Comparison of ENCODE assay signal across 23 cellular contexts in the genomic region with DNA sequence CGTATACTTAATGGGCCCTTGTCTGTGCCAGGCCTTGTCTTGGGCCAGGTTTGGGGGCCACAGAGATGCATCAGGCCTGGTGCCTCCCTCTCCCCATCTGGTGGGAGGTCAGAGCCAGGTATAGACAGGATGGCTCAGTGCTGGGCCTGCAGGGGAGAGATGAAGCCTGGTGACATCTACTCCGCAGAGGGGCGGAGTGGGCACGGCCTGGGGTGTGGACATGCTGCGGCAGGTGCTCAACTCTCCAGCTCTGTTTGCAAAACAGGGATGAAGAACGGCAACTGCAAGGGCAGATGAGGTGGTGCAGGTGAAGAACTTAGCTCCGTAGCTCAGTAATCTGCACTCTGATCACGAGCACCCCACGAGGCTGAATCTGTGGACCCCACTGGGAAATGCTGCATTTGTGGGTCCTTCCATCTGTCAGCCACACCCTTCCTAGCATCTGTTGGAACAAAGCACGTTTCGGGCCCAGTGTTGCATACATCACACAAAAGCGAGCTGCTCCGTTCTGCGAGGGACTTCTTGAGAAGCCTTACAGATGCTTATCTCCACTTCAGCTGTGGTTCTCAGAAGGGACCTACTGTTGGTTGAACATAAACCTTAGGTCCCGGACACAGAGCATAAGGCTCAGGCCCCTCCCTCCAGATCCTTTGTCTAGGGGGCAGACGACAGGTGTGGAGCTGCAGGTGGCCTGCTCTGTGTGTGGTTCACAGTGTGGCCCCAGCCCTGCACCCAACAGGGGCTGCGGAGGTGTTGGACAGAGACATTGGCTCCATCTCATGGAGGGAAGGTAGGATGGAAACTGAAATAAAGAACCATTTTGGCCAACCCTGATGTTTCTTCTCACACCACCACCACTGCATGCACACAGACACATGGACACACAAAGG.
DNase-seq lines count a peak whose midpoint lies in the region; ATAC-seq and TF ChIP-seq lines count a peak whose summit lies in the region.
"Had no signal": no experiment of that assay in that cellular context is flagged by ENCODE, and none has a peak within 500 bp of the region (broad histone marks: within the 10 kb centered on the region; RNA-seq: fewer than 3 reads in every experiment).

No MANE protein-coding gene starts in this region.

- H3K9me2 ChIP-seq in GM23338 (ENCODE audit: insufficient read depth), result no peaks in the 10 kb centered on the region

- TF ChIP-seq CTCF in GM23338 (conservative IDR thresholded peaks at IDR 0.05; ENCODE audit: low read depth in 2 of 2) (no peak), mucosa of descending colon (IDR thresholded peaks at IDR 0.05) (no peak), right atrium auricular region (IDR thresholded peaks at IDR 0.05) (no peak)

- H3K27me3 ChIP-seq in GM23338 (ENCODE audit: insufficient read depth) (no peaks in the 10 kb centered on the region), right atrium auricular region (no peaks in the 10 kb centered on the region)
- H3K27me3 ChIP-seq: BE2C, ovary had no signal

- H3K4me2 ChIP-seq in GM23338, result no peak overlapping the region
- H3K4me2 ChIP-seq: A549 had no signal

- H3K27me3 Mint-ChIP-seq in GM23338 (ENCODE audit: insufficient read depth, low read depth, poor library complexity), result peaks cover 1% of the 10 kb centered on the region
- no peaks in the 10 kb centered on the region for H3K27me3 Mint-ChIP-seq in T-helper 2 cell treated with Interferon-gamma antibody and Interleukin-4, amounts not matched to agents 5 μg/mL and 100 μg/mL, for 36 hours (ENCODE audit: low read depth)

- H3K9me3 ChIP-seq in mucosa of descending colon, result no peaks in the 10 kb centered on the region
- H3K9me3 ChIP-seq in right atrium auricular region, result no peaks in the 10 kb centered on the region
- H3K9me3 ChIP-seq: BE2C, ovary had no signal

- H3K36me3 Mint-ChIP-seq in GM23338 (ENCODE audit: low read depth), result no peaks in the 10 kb centered on the region; the same call in 1 of the 3 replicates
- peaks cover 31% of the 10 kb centered on the region for H3K36me3 Mint-ChIP-seq in T-helper 2 cell treated with Interferon-gamma antibody and Interleukin-4, amounts not matched to agents 5 μg/mL and 100 μg/mL, for 36 hours (ENCODE audit: low read depth)

- no peaks in the 10 kb centered on the region for H3K79me2 ChIP-seq in GM23338 (replicated peaks; ENCODE audit: insufficient read depth)

- ATAC-seq in GM23338 (no peak), mucosa of descending colon (peak; percentile 61)
- ATAC-seq: A549; left cardiac atrium; naive thymus-derived CD8-positive, alpha-beta T cell; sciatic nerve had no signal

- H3K4me1 ChIP-seq in GM23338 (ENCODE audit: insufficient read depth) (no peaks in the 10 kb centered on the region), mucosa of descending colon (ENCODE audit: low read depth) (peaks cover 21% of the 10 kb centered on the region), right atrium auricular region (peaks cover 0 to 9% of the 10 kb centered on the region in 2 donors)

- no peaks in the 10 kb centered on the region for H4K20me1 ChIP-seq in GM23338 (replicated peaks; ENCODE audit: insufficient read depth)

- 0 out of 2 replicates have a peak overlapping the region, but pooled peaks have one; percentile 18 for H2AFZ ChIP-seq in GM23338
- H2AFZ ChIP-seq: GM23248 had no signal

- H3F3A ChIP-seq in GM23338 (replicated peaks; ENCODE audit: low read depth), result no peaks in the 10 kb centered on the region

- H3K27ac ChIP-seq in GM23338 (ENCODE audit: low read depth) (no peak overlapping the region), right atrium auricular region (no peak overlapping the region)
- H3K27ac ChIP-seq: A549, GM23248, ovary had no signal

- H3K4me1 Mint-ChIP-seq in GM23338, result peaks cover 3% of the 10 kb centered on the region; the same call in 1 of the 3 replicates
- peaks cover 87% of the 10 kb centered on the region for H3K4me1 Mint-ChIP-seq in T-helper 2 cell treated with Interferon-gamma antibody and Interleukin-4, amounts not matched to agents 5 μg/mL and 100 μg/mL, for 36 hours (ENCODE audit: low read depth)

- no peak overlapping the region for H3K4me3 Mint-ChIP-seq in GM23338
- peak overlapping the region; percentile 71 for H3K4me3 Mint-ChIP-seq in T-helper 2 cell treated with Interferon-gamma antibody and Interleukin-4, amounts not matched to agents 5 μg/mL and 100 μg/mL, for 36 hours
- H3K4me3 Mint-ChIP-seq: naive thymus-derived CD8-positive, alpha-beta T cell had no signal

- intact Hi-C loops in mucosa of descending colon (cut with DNase I, micrococcal nuclease), result loop anchor here in 1 of 2 donors (5.0 kb wide), 1 partner anchor 40 kb away; no protein-coding TSS in a partner anchor

- DNase-seq in NCI-H345 (lab: John Stamatoyannopoulos, UW) (peak; percentile 39), NCI-H345 treated with DMSO at 0.1 percent for 48 hours (lab: John Stamatoyannopoulos, UW; ENCODE audit: unreplicated experiment) (no peak), GM23338 (ENCODE audit: low spot score) (no peak), mucosa of descending colon (peak; percentile 64 to 75 (median 71)), NOMO-1 treated with DMSO at 0.1 percent for 48 hours (lab: John Stamatoyannopoulos, UW; ENCODE audit: unreplicated experiment) (no peak), DMS53 treated with DMSO at 0.1 percent for 48 hours (lab: John Stamatoyannopoulos, UW; ENCODE audit: unreplicated experiment) (no peak), right atrium auricular region (ENCODE audit: low spot score) (no peak)
- DNase-seq in T-helper 2 cell treated with Interferon-gamma antibody and Interleukin-4, amounts not matched to agents 5 μg/mL and 100 μg/mL, for 36 hours (ENCODE audit: low spot score), result peak; percentile 54
- DNase-seq: activated CD4-positive, alpha-beta T cell treated with anti-CD3 and anti-CD28 coated beads for 4 hours; activated naive CD4-positive, alpha-beta T cell treated with Interleukin-2 at 50 U/mL for 16 hours; BE2C; dermis blood vessel endothelial cell; EL; GM23248; left cardiac atrium; mesendoderm; naive thymus-derived CD8-positive, alpha-beta T cell; NCI-H1092; ovary; SHP77; stimulated activated CD4-positive, alpha-beta T cell treated with anti-CD3 and anti-CD28 coated beads, Interleukin-15, amount 100 ng/mL, for 24 hours had no signal

- H3K36me3 ChIP-seq in GM23338 (ENCODE audit: insufficient read depth) (no peaks in the 10 kb centered on the region), mucosa of descending colon (ENCODE audit: low read depth) (no peaks in the 10 kb centered on the region), right atrium auricular region (no peaks in the 10 kb centered on the region)
- H3K36me3 ChIP-seq: BE2C, ovary had no signal

- H3K27ac Mint-ChIP-seq in GM23338, result no peak overlapping the region
- H3K27ac Mint-ChIP-seq in T-helper 2 cell treated with Interferon-gamma antibody and Interleukin-4, amounts not matched to agents 5 μg/mL and 100 μg/mL, for 36 hours, result peak overlapping the region; percentile 96
- H3K27ac Mint-ChIP-seq: naive thymus-derived CD8-positive, alpha-beta T cell had no signal

- H3K9me3 Mint-ChIP-seq in GM23338, result no peaks in the 10 kb centered on the region
- peaks cover 19% of the 10 kb centered on the region for H3K9me3 Mint-ChIP-seq in T-helper 2 cell treated with Interferon-gamma antibody and Interleukin-4, amounts not matched to agents 5 μg/mL and 100 μg/mL, for 36 hours

- H3K4me3 ChIP-seq in GM23338 (no peak overlapping the region), mucosa of descending colon (no peak overlapping the region), right atrium auricular region (no peak overlapping the region)
- H3K4me3 ChIP-seq: A549, GM23248, ovary had no signal

TF ChIP-seq in GM23338, 12 proteins besides CTCF, POLR2A, EP300 and RAD21:
- no peak for TF ChIP-seq ZNF331 (CRISPR knock-in tag; IDR thresholded peaks at IDR 0.05; ENCODE audit: low read depth)
- no peak for TF ChIP-seq CREB1 (CRISPR knock-in tag; IDR thresholded peaks at IDR 0.05; ENCODE audit: low read depth)
TF ChIP-seq in GM23338: peak in this region for 0.

Comparison
In these comparisons a context has a peak if more than half of its experiments do, and no peak if none do; other contexts are left out.
1. DNase-seq: peak in NCI-H345 (single experiment), T-helper 2 cell treated with Interferon-gamma antibody and Interleukin-4, amounts not matched to agents 5 μg/mL and 100 μg/mL, for 36 hours (single experiment) and mucosa of descending colon (3 of 3); none in NCI-H345 treated with DMSO at 0.1 percent for 48 hours (single experiment), GM23338 (single experiment), NOMO-1 treated with DMSO at 0.1 percent for 48 hours (single experiment), DMS53 treated with DMSO at 0.1 percent for 48 hours (single experiment) and right atrium auricular region (single experiment).